Comparison of ENCODE assay signal across 8 cellular contexts in genomic region chr18:79507546-79508480, GRCh38.
A peak's percentile ranks its signal among the peaks of the same experiment; 100 is the strongest.
DNase-seq lines count a peak whose midpoint lies in the region; ATAC-seq and TF ChIP-seq lines count a peak whose summit lies in the region.

No MANE protein-coding gene starts in this region.

- POLR2A ChIA-PET in Caco-2 (lab: Charles Lee): no interaction called here

- H3K9me3 ChIP-seq in Caco-2: no peaks in the 10 kb centered on the region

- DNase-seq in activated CD4-positive, alpha-beta T cell treated with anti-CD3 and anti-CD28 coated beads, Interleukin-2, amount 50 U/mL, for 1 hour: peak; percentile 36
- DNase-seq in activated CD4-positive, alpha-beta T cell treated with anti-CD3 and anti-CD28 coated beads for 1 hour: no peak
- peak; percentile 41 for DNase-seq in activated naive CD4-positive, alpha-beta T cell treated with anti-CD3 and anti-CD28 coated beads, Interleukin-2, amount 50 U/mL, for 16 hours
- peak; percentile 89 for DNase-seq in Right ventricle myocardium inferior (ENCODE audit: missing footprints)
- peak; percentile 69 for DNase-seq in osteocyte (ENCODE audit: extremely low spot score, unreplicated experiment)
- DNase-seq in D341Med (ENCODE audit: low spot score): no peak
- no peak for DNase-seq in Caco-2

- no peak overlapping the region for H3K4me3 ChIP-seq in Caco-2 (ENCODE audit: low read depth, low read length)

- CTCF ChIA-PET in Caco-2 (lab: Charles Lee): no interaction called here

- H3K27ac Mint-ChIP-seq in osteocyte (ENCODE audit: unreplicated experiment) (no peak overlapping the region), Caco-2 (ENCODE audit: unreplicated experiment) (no peak overlapping the region)

- no peaks in the 10 kb centered on the region for H3K4me1 ChIP-seq in Caco-2

- H3K4me3 Mint-ChIP-seq in osteocyte (ENCODE audit: unreplicated experiment): no peak overlapping the region
- H3K4me3 Mint-ChIP-seq in Caco-2 (ENCODE audit: unreplicated experiment): no peak overlapping the region

- H3K27me3 ChIP-seq in Caco-2 (replicated peaks; ENCODE audit: control insufficient read depth, insufficient read depth, low read length): no peaks in the 10 kb centered on the region

- intact Hi-C loops in Right ventricle myocardium inferior (cut with DNase I): loop anchor here (2.0 kb wide), 3 partner anchors 21 to 115 kb away; no protein-coding TSS in a partner anchor
- intact Hi-C loops in Caco-2 (cut with micrococcal nuclease; ENCODE audit: unreplicated experiment): no loop called here

- H3K4me1 Mint-ChIP-seq in osteocyte (ENCODE audit: unreplicated experiment): peaks cover 13% of the 10 kb centered on the region
- no peaks in the 10 kb centered on the region for H3K4me1 Mint-ChIP-seq in Caco-2 (ENCODE audit: low read depth, unreplicated experiment)

- peak; percentile 76 for ATAC-seq in Right ventricle myocardium inferior
- ATAC-seq in GM19455 (IDR thresholded peaks at IDR 0.05; ENCODE audit: unreplicated experiment): no peak

- BruUV-seq in Caco-2 (replicated peaks; lab: Mats Ljungman, UMichigan): no TSS peak

- H3K9me3 Mint-ChIP-seq in osteocyte (ENCODE audit: unreplicated experiment) (no peaks in the 10 kb centered on the region), Caco-2 (ENCODE audit: unreplicated experiment) (no peaks in the 10 kb centered on the region)

- no peaks in the 10 kb centered on the region for H3K36me3 ChIP-seq in Caco-2 (ENCODE audit: control insufficient read depth, insufficient read depth, low read length)

- H3K36me3 Mint-ChIP-seq in osteocyte (ENCODE audit: unreplicated experiment) (no peaks in the 10 kb centered on the region), Caco-2 (ENCODE audit: insufficient read depth, unreplicated experiment) (no peaks in the 10 kb centered on the region)

- H3K27me3 Mint-ChIP-seq in osteocyte (ENCODE audit: unreplicated experiment): peaks cover 5% of the 10 kb centered on the region
- peaks cover 7% of the 10 kb centered on the region for H3K27me3 Mint-ChIP-seq in Caco-2 (ENCODE audit: insufficient read depth, unreplicated experiment)

- TF ChIP-seq CTCF in osteocyte (IDR thresholded peaks at IDR 0.05): no peak
- TF ChIP-seq CTCF in Caco-2 (IDR thresholded peaks at IDR 0.05; ENCODE audit: insufficient read depth in 1 of 2, low read depth in 1 of 2, low read length in 1 of 2, severe bottlenecking in 1 of 2, unreplicated experiment in 1 of 2): no peak

Comparison
In these comparisons a context has a peak if more than half of its experiments do, and no peak if none do; other contexts are left out.
1. DNase-seq: peak in activated CD4-positive, alpha-beta T cell treated with anti-CD3 and anti-CD28 coated beads, Interleukin-2, amount 50 U/mL, for 1 hour (single experiment), activated naive CD4-positive, alpha-beta T cell treated with anti-CD3 and anti-CD28 coated beads, Interleukin-2, amount 50 U/mL, for 16 hours (single experiment), Right ventricle myocardium inferior (single experiment) and osteocyte (single experiment); none in activated CD4-positive, alpha-beta T cell treated with anti-CD3 and anti-CD28 coated beads for 1 hour (single experiment), D341Med (single experiment) and Caco-2 (0 of 2).